Comparison of ENCODE assay signal across 8 cellular contexts in genomic region chr11:44094260-44094868, GRCh38. TPM values are rescaled to one million over a fixed set of nuclear protein-coding genes. Genes with fewer than 3 reads are reported as not detected.
DNase-seq lines count a peak whose midpoint lies in the region; TF ChIP-seq lines count a peak whose summit lies in the region.

No MANE protein-coding gene starts in this region.

- H3K4me3 ChIP-seq in vagina = no peak overlapping the region

- no peaks in the 10 kb centered on the region for H3K36me3 ChIP-seq in vagina

- intact Hi-C loops in posterior cingulate gyrus (cut with DNase I) (loop anchor here (1.0 to 2.0 kb wide), 2 partner anchors 16 to 444 kb away; no protein-coding TSS in a partner anchor), vagina (cut with DNase I) (loop anchor here (5.0 kb wide), 1 partner anchor 443 kb away; no protein-coding TSS in a partner anchor)

- H3K9me3 ChIP-seq in vagina = no peaks in the 10 kb centered on the region

- no peak overlapping the region for H3K27ac Mint-ChIP-seq in glutamatergic neuron (ENCODE audit: unreplicated experiment)

- no peaks in the 10 kb centered on the region for H3K4me1 Mint-ChIP-seq in glutamatergic neuron (ENCODE audit: low read depth, unreplicated experiment)

- peaks cover 1% of the 10 kb centered on the region for H3K27me3 Mint-ChIP-seq in glutamatergic neuron (ENCODE audit: unreplicated experiment)

- peak; percentile 85 for DNase-seq in AG20443 (ENCODE audit: low spot score)
- DNase-seq in GM20000 (ENCODE audit: low spot score) = peak; percentile 83
- peak; percentile 73 to 94 (median 89) for DNase-seq in NCI-H1417 (lab: John Stamatoyannopoulos, UW)
- peak; percentile 64 for DNase-seq in SKM-1 treated with dmso at 0.1 percent for 144 hours (lab: John Stamatoyannopoulos, UW; ENCODE audit: unreplicated experiment)
- DNase-seq in activated naive CD4-positive, alpha-beta T cell treated with anti-CD3 and anti-CD28 coated beads, Interleukin-2, amount 50 U/mL, for 16 hours = peak; percentile 78
- DNase-seq in glutamatergic neuron = peak; percentile 77
- peak in 9 of 10 donors; percentile 29 to 92 (median 82) for DNase-seq in posterior cingulate gyrus
- no peak for DNase-seq in vagina (ENCODE audit: extremely low spot score in 2 of 2)

- TF ChIP-seq POLR2A in vagina (IDR thresholded peaks at IDR 0.05) = no peak

- TF ChIP-seq CTCF in GM20000 (IDR thresholded peaks at IDR 0.05; ENCODE audit: extremely low read depth, missing control alignments) = peak; percentile 15
- peak; percentile 72 for TF ChIP-seq CTCF in glutamatergic neuron (IDR thresholded peaks at IDR 0.05; ENCODE audit: partially characterized antibody, unreplicated experiment)
- peak; percentile 50 to 87 (median 64) for TF ChIP-seq CTCF in vagina (IDR thresholded peaks at IDR 0.05)

- H3K27ac ChIP-seq in vagina = no peak overlapping the region

- H3K27me3 ChIP-seq in vagina = no peaks in the 10 kb centered on the region

- H3K9me3 Mint-ChIP-seq in glutamatergic neuron (ENCODE audit: unreplicated experiment) = peaks cover 2% of the 10 kb centered on the region

- no peaks in the 10 kb centered on the region for H3K36me3 Mint-ChIP-seq in glutamatergic neuron (ENCODE audit: unreplicated experiment)

- H3K4me3 Mint-ChIP-seq in glutamatergic neuron (ENCODE audit: unreplicated experiment) = no peak overlapping the region

- H3K4me1 ChIP-seq in vagina = peaks cover 28% of the 10 kb centered on the region

RNA-seq across cellular contexts. Expression of gene EXT2, which starts 1.1 kb away (rescaled TPM):
- 46.3 TPM for total RNA-seq in glutamatergic neuron (ENCODE audit: unreplicated experiment)
- 78.6 TPM for total RNA-seq in vagina

RNA-seq across cellular contexts. Expression of gene ACCS, which starts 28.3 kb away (rescaled TPM):
- total RNA-seq in glutamatergic neuron (ENCODE audit: unreplicated experiment) (45.1 TPM), vagina (8.1 TPM)

RNA-seq across cellular contexts. Expression of gene ACCSL, which starts 46.6 kb away (rescaled TPM):
- total RNA-seq in glutamatergic neuron (ENCODE audit: unreplicated experiment) (not detected), vagina (not detected)

Comparison
In these comparisons a context has a peak if more than half of its experiments do, and no peak if none do; other contexts are left out.
1. DNase-seq: peak in AG20443 (single experiment), GM20000 (single experiment), NCI-H1417 (3 of 3), SKM-1 treated with dmso at 0.1 percent for 144 hours (single experiment), activated naive CD4-positive, alpha-beta T cell treated with anti-CD3 and anti-CD28 coated beads, Interleukin-2, amount 50 U/mL, for 16 hours (single experiment), glutamatergic neuron (single experiment) and posterior cingulate gyrus (9 of 10); none in vagina (0 of 2).
2. CTCF ChIP-seq: peak in every context shown above with its lines; median percentile 72 in glutamatergic neuron; 64 in vagina; 15 in GM20000.